ENCODE assay signal across 8 cellular contexts in the genomic region with DNA sequence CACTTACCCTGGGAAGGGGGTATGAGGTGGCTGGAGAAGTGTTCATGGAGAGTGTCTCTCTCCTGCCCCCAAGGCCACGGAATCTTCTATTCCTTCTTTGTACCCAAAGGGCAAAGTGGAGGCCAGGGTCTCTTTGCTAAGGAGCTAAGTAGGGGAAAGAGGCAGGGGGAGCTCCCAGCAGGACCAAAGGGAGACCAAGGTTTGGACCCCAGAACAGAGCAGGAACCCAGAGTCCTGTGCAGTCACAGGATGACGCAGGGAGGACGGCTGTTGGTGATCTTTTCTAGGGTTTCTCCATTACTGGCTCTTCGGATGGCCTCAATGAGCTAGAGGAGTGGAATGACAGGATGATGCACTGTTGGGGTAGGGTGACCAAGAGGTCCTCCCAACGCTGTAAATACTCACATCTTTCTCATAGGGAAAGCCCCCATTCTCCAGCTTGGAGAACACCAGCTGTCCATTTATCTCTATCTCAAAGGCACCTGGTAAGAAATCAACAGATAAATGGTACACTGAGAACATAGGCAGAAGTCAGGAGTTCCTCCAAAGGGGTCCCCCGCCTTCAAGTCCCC. TPM values are rescaled to one million over a fixed set of nuclear protein-coding genes. Genes with fewer than 3 reads are reported as not detected.
A peak's percentile ranks its signal among the peaks of the same experiment; 100 is the strongest.
DNase-seq lines count a peak whose midpoint lies in the region; ATAC-seq and TF ChIP-seq lines count a peak whose summit lies in the region.

No MANE protein-coding gene starts in this region.

- no peaks in the 10 kb centered on the region for H4K20me1 ChIP-seq in neural cell (ENCODE audit: insufficient read depth)

- CTCF ChIA-PET in BJ (lab: Yijun Ruan, JAX), result interaction anchor here (0.6 to 3.6 kb wide), 20 partner anchors 8 to 108 kb away, joined by 3 to 15 read pairs (median 6); a partner anchor contains a TSS
- CTCF ChIA-PET in HEK293T (lab: Yijun Ruan, JAX), result interaction anchor here (0.6 to 2.2 kb wide), 9 partner anchors 10 to 1050 kb away, joined by 3 to 9 read pairs (median 5); a partner anchor contains a TSS

- TF ChIP-seq CTCF in BJ (IDR thresholded peaks at IDR 0.05; ENCODE audit: insufficient read depth, low read depth, low read length) (no peak), LNCaP clone FGC (IDR thresholded peaks at IDR 0.05; ENCODE audit: control insufficient read depth, extremely low read depth, insufficient read depth) (no peak), neural cell (IDR thresholded peaks at IDR 0.05; ENCODE audit: poor library complexity, severe bottlenecking) (no peak)

- ATAC-seq in HG03045 (IDR thresholded peaks at IDR 0.05; ENCODE audit: unreplicated experiment) (no peak), HG02938 (IDR thresholded peaks at IDR 0.05; ENCODE audit: unreplicated experiment) (no peak)

- TF ChIP-seq RAD21 in neural cell (conservative IDR thresholded peaks at IDR 0.05), result no peak

- H3K27me3 ChIP-seq in BJ (ENCODE audit: control insufficient read depth, insufficient read depth, low read length) (peaks cover 1% of the 10 kb centered on the region; the same call in 1 of the 2 replicates), duodenal mucosa (ENCODE audit: control insufficient read depth in 1 of 2, insufficient read depth in 2 of 2, low read length in 2 of 2) (no peaks in the 10 kb centered on the region), neural cell (ENCODE audit: insufficient read depth, low read depth, low read length) (no peaks in the 10 kb centered on the region)

- POLR2A ChIA-PET in BJ (lab: Charles Lee) (interaction anchor here (0.7 kb wide), 1 partner anchor 34 kb away, joined by 4 read pairs; no protein-coding TSS in a partner anchor), HEK293T (lab: Yijun Ruan, JAX) (interaction anchor here (0.7 to 2.6 kb wide), 12 partner anchors 10 to 268 kb away, joined by 3 to 18 read pairs (median 4); a partner anchor contains a TSS)

- no peak overlapping the region for H3K27ac ChIP-seq in duodenal mucosa (ENCODE audit: low read depth, low read length)
- no peak overlapping the region for H3K27ac ChIP-seq in neural cell (ENCODE audit: low read length)

- H3K9ac ChIP-seq in duodenal mucosa (ENCODE audit: low read depth in 1 of 2, low read length in 2 of 2) (peak overlapping the region; percentile 82 to 95), neural cell (ENCODE audit: low read length) (peak overlapping the region; percentile 87)

- peaks cover 12 to 13% of the 10 kb centered on the region in 2 donors for H3K4me1 ChIP-seq in duodenal mucosa (ENCODE audit: control insufficient read depth in 1 of 2, insufficient read depth in 2 of 2, low read length in 2 of 2)

- peak overlapping the region; percentile 89 for H3K4me3 ChIP-seq in BJ (ENCODE audit: low read depth, low read length)
- peak overlapping the region; percentile 84 for H3K4me3 ChIP-seq in LNCaP clone FGC (ENCODE audit: low read depth, low read length)
- peak overlapping the region; percentile 78 to 89 for H3K4me3 ChIP-seq in duodenal mucosa (ENCODE audit: low read depth in 1 of 2, low read length in 2 of 2)
- H3K4me3 ChIP-seq in neural cell (ENCODE audit: low read length), result peak overlapping the region; percentile 96

- H3K36me3 ChIP-seq in BJ (ENCODE audit: control insufficient read depth, insufficient read depth, low read length), result peaks cover 30% of the 10 kb centered on the region
- H3K36me3 ChIP-seq in duodenal mucosa (ENCODE audit: control insufficient read depth in 1 of 2, insufficient read depth in 2 of 2, low read length in 2 of 2), result peaks cover 19 to 41% of the 10 kb centered on the region in 2 donors
- no peaks in the 10 kb centered on the region for H3K36me3 ChIP-seq in neural cell (ENCODE audit: insufficient read depth, low read length)

- no peaks in the 10 kb centered on the region for H3F3A ChIP-seq in neural cell (ENCODE audit: insufficient read depth, low read length, poor library complexity, severe bottlenecking)

- TF ChIP-seq EP300 in neural cell (conservative IDR thresholded peaks at IDR 0.05; ENCODE audit: poor library complexity, severe bottlenecking), result no peak

- peak overlapping the region; percentile 94 for H3K4me2 ChIP-seq in neural cell (ENCODE audit: low read length)

- no peaks in the 10 kb centered on the region for H3K79me2 ChIP-seq in neural cell (replicated peaks; ENCODE audit: insufficient read depth, low read length)

- DNase-seq in BJ (ENCODE audit: low read depth), result no peak
- DNase-seq in LNCaP clone FGC (ENCODE audit: low read depth), result no peak
- DNase-seq in HEK293T (ENCODE audit: extremely low spot score), result no peak
- DNase-seq in NCI-H2029 treated with DMSO at 0.1 percent for 48 hours (lab: John Stamatoyannopoulos, UW), result no peak

- H3K9me3 ChIP-seq in duodenal mucosa (ENCODE audit: control insufficient read depth in 1 of 2, low read length in 2 of 2), result no peaks in the 10 kb centered on the region
- no peaks in the 10 kb centered on the region for H3K9me3 ChIP-seq in neural cell (ENCODE audit: low read length)

- H2AFZ ChIP-seq in neural cell (ENCODE audit: low read depth, low read length), result no peak overlapping the region

- no peaks in the 10 kb centered on the region for H3K9me2 ChIP-seq in neural cell (ENCODE audit: insufficient read depth, low read length)

TF ChIP-seq in neural cell, 6 proteins besides CTCF, POLR2A, EP300 and RAD21:
- TF ChIP-seq TAF1 (IDR thresholded peaks at IDR 0.05; ENCODE audit: low read depth), result no peak
- TF ChIP-seq SMC3 (conservative IDR thresholded peaks at IDR 0.05; ENCODE audit: poor library complexity), result no peak
- TF ChIP-seq EZH2 (IDR thresholded peaks at IDR 0.05; ENCODE audit: borderline replicate concordance, insufficient read depth, low read length, poor library complexity, severe bottlenecking), result no peak
- TF ChIP-seq POLR2AphosphoS5 (IDR thresholded peaks at IDR 0.05), result no peak
- TF ChIP-seq MXI1 (conservative IDR thresholded peaks at IDR 0.05; ENCODE audit: poor library complexity, severe bottlenecking), result no peak

TF ChIP-seq in HEK293T, 16 proteins besides CTCF, POLR2A, EP300 and RAD21:
- no peak for TF ChIP-seq TARDBP (IDR thresholded peaks at IDR 0.05)
- TF ChIP-seq L3MBTL2 (conservative IDR thresholded peaks at IDR 0.05), result no peak
- no peak for TF ChIP-seq NFRKB (IDR thresholded peaks at IDR 0.05)
- TF ChIP-seq LEF1 (IDR thresholded peaks at IDR 0.05; ENCODE audit: borderline replicate concordance), result no peak
- TF ChIP-seq CTBP1 (IDR thresholded peaks at IDR 0.05; ENCODE audit: borderline replicate concordance), result no peak
- TF ChIP-seq HDGF (IDR thresholded peaks at IDR 0.05; ENCODE audit: borderline replicate concordance), result no peak
- no peak for TF ChIP-seq ZNF384 (IDR thresholded peaks at IDR 0.05)
- no peak for TF ChIP-seq FOXK2 (IDR thresholded peaks at IDR 0.05)
- TF ChIP-seq SUZ12 (IDR thresholded peaks at IDR 0.05), result no peak
- TF ChIP-seq, protein P1, sequence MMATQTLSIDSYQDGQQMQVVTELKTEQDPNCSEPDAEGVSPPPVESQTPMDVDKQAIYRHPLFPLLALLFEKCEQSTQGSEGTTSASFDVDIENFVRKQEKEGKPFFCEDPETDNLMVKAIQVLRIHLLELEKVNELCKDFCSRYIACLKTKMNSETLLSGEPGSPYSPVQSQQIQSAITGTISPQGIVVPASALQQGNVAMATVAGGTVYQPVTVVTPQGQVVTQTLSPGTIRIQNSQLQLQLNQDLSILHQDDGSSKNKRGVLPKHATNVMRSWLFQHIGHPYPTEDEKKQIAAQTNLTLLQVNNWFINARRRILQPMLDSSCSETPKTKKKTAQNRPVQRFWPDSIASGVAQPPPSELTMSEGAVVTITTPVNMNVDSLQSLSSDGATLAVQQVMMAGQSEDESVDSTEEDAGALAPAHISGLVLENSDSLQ (IDR thresholded peaks at IDR 0.05), result no peak
- no peak for TF ChIP-seq FOXM1 (IDR thresholded peaks at IDR 0.05; ENCODE audit: borderline replicate concordance)
- no peak for TF ChIP-seq ARNT (IDR thresholded peaks at IDR 0.05)
- TF ChIP-seq BHLHE40 (IDR thresholded peaks at IDR 0.05; ENCODE audit: borderline replicate concordance), result no peak
- TF ChIP-seq SP1 (IDR thresholded peaks at IDR 0.05), result no peak

RNA-seq across cellular contexts. Expression of a gene that starts 1.0 kb away (rescaled TPM):
- polyA plus RNA-seq in BJ (2011; rRNA removed) (61.4 and 78.9 TPM in 2 replicates), neural cell (104 and 106 TPM in 2 replicates)
- polyA minus RNA-seq in BJ (2011; rRNA and poly(A)+ RNA removed), result 16.9 and 28.9 TPM in 2 replicates
- 23.6 and 24.3 TPM in 2 replicates for polyA minus RNA-seq in neural cell

RNA-seq across cellular contexts. Expression of a gene that starts 8.4 kb away (rescaled TPM):
- polyA plus RNA-seq in BJ (2011; rRNA removed), result 0.09 and 0.23 TPM in 2 replicates
- 0.21 TPM in 1 of 2 replicates, not detected in the other for polyA minus RNA-seq in BJ (2011; rRNA and poly(A)+ RNA removed)
- polyA plus RNA-seq in neural cell, result not detected in 2 replicates
- not detected in 2 replicates for polyA minus RNA-seq in neural cell

RNA-seq across cellular contexts. Expression of a gene that starts 29.5 kb away (rescaled TPM):
- 22.8 and 35.4 TPM in 2 replicates for polyA plus RNA-seq in BJ (2011; rRNA removed)
- polyA minus RNA-seq in BJ (2011; rRNA and poly(A)+ RNA removed), result 59.3 and 76.4 TPM in 2 replicates
- 8.7 and 16.0 TPM in 2 replicates for polyA plus RNA-seq in neural cell
- 20.1 and 21.9 TPM in 2 replicates for polyA minus RNA-seq in neural cell

RNA-seq across cellular contexts. Expression of a gene that starts 41.5 kb away (rescaled TPM):
- polyA plus RNA-seq in BJ (2011; rRNA removed) (11.4 and 20.3 TPM in 2 replicates), neural cell (27.2 and 30.7 TPM in 2 replicates)
- polyA minus RNA-seq in BJ (2011; rRNA and poly(A)+ RNA removed), result 10.5 and 15.8 TPM in 2 replicates
- polyA minus RNA-seq in neural cell, result 5.6 and 6.8 TPM in 2 replicates
